1 cellular context compared by ENCODE assay signal in the genomic region with DNA sequence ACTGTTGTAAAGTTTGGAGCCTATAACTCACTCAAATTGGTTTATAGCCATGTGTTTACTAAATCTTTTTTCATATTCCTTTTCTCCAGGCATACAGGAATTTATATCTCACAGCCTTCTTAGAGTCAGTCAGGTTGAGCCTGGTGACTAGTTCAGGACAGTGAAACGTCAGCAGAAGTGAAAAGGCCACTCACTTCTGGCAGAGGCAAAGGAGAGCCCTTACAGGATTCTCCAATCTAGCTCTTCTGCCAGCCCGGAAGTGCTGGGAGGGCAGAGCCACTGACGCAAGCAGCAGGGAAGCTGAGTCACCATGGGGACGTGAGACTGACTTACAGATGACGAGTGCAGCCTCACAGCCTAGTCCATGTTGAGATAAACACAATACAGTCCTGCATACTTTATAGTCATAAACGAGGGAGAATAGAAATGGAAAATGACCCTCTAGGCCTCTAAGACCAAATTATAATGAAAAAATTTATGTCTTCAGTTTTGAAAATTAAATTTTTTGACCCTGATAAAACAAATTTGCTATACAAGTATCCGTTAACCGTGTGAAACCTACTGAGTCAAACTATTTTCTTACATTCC.
TF ChIP-seq lines count a peak whose summit lies in the region.

No MANE protein-coding gene starts in this region.

TF ChIP-seq in K562, 482 proteins besides CTCF, POLR2A, EP300 and RAD21 (continued from another document and continues in another):
- TF ChIP-seq, protein P1, sequence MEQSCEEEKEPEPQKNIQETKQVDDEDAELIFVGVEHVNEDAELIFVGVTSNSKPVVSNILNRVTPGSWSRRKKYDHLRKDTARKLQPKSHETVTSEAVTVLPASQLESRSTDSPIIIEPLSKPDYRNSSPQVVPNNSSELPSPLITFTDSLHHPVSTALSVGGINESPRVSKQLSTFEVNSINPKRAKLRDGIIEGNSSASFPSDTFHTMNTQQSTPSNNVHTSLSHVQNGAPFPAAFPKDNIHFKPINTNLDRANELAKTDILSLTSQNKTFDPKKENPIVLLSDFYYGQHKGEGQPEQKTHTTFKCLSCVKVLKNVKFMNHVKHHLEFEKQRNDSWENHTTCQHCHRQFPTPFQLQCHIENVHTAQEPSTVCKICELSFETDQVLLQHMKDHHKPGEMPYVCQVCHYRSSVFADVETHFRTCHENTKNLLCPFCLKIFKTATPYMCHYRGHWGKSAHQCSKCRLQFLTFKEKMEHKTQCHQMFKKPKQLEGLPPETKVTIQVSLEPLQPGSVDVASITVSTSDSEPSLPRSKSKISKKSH (CRISPR knock-in tag; IDR thresholded peaks at IDR 0.05): no peak
- TF ChIP-seq RBM14 (IDR thresholded peaks at IDR 0.05; ENCODE audit: borderline replicate concordance, insufficient read depth, low read depth, low read length) (no peak), ZNF274 (IDR thresholded peaks at IDR 0.05; ENCODE audit: borderline replicate concordance, low read depth, low read length) (no peak), IFI16 (CRISPR knock-in tag; IDR thresholded peaks at IDR 0.05) (no peak), ELF4 (CRISPR knock-in tag; IDR thresholded peaks at IDR 0.05) (peak; percentile 90), ILF3 (IDR thresholded peaks at IDR 0.05; ENCODE audit: borderline replicate concordance) (0 out of 2 replicates have a peak, but pooled peaks have one; percentile 14), NR2C1 (IDR thresholded peaks at IDR 0.05) (no peak), NR2C1 (tag; IDR thresholded peaks at IDR 0.05) (no peak), NFATC3 (IDR thresholded peaks at IDR 0.05) (no peak; the same call in 1 of the 2 replicates), ESRRB (CRISPR knock-in tag; IDR thresholded peaks at IDR 0.05; ENCODE audit: borderline replicate concordance) (no peak), NFE2L1 (tag; IDR thresholded peaks at IDR 0.05; ENCODE audit: borderline replicate concordance, low read depth) (no peak; the same call in 1 of the 2 replicates), POLR2AphosphoS5 (IDR thresholded peaks at IDR 0.05; ENCODE audit: control insufficient read depth, insufficient read depth, low read depth, low read length) (peak; percentile 84), GATAD2A (IDR thresholded peaks at IDR 0.05) (no peak), CBX8 (IDR thresholded peaks at IDR 0.05; ENCODE audit: borderline replicate concordance, extremely low read depth, low read depth, low read length, poor library complexity, severe bottlenecking) (no peak), ZSCAN32 (CRISPR knock-in tag; IDR thresholded peaks at IDR 0.05) (no peak), ZNF12 (CRISPR knock-in tag; IDR thresholded peaks at IDR 0.05) (no peak), ZC3H4 (CRISPR knock-in tag; IDR thresholded peaks at IDR 0.05; ENCODE audit: borderline replicate concordance) (no peak), NR2C2 (CRISPR knock-in tag; IDR thresholded peaks at IDR 0.05) (no peak), NR2C2 (tag; IDR thresholded peaks at IDR 0.05) (peak; percentile 56; the same call in 1 of the 2 replicates), ERF (CRISPR knock-in tag; IDR thresholded peaks at IDR 0.05) (no peak), ZNF584 (CRISPR knock-in tag; IDR thresholded peaks at IDR 0.05; ENCODE audit: low read depth) (peak; percentile 67; the same call in 1 of the 2 replicates), GATA2 (CRISPR knock-in tag; IDR thresholded peaks at IDR 0.05) (no peak), EZH2 (IDR thresholded peaks at IDR 0.05; ENCODE audit: borderline replicate concordance, low read depth, low read length) (no peak), STAT5A (IDR thresholded peaks at IDR 0.05; ENCODE audit: borderline replicate concordance, low read length) (no peak; the same call in 1 of the 2 replicates), SOX6 (IDR thresholded peaks at IDR 0.05) (peak; percentile 72), ZNF699 (CRISPR knock-in tag; IDR thresholded peaks at IDR 0.05; ENCODE audit: insufficient replicate concordance) (no peak), CHCHD3 (CRISPR knock-in tag; IDR thresholded peaks at IDR 0.05) (no peak)
- TF ChIP-seq, protein P2, sequence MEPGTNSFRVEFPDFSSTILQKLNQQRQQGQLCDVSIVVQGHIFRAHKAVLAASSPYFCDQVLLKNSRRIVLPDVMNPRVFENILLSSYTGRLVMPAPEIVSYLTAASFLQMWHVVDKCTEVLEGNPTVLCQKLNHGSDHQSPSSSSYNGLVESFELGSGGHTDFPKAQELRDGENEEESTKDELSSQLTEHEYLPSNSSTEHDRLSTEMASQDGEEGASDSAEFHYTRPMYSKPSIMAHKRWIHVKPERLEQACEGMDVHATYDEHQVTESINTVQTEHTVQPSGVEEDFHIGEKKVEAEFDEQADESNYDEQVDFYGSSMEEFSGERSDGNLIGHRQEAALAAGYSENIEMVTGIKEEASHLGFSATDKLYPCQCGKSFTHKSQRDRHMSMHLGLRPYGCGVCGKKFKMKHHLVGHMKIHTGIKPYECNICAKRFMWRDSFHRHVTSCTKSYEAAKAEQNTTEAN (CRISPR knock-in tag; IDR thresholded peaks at IDR 0.05): no peak
- TF ChIP-seq, protein P3, sequence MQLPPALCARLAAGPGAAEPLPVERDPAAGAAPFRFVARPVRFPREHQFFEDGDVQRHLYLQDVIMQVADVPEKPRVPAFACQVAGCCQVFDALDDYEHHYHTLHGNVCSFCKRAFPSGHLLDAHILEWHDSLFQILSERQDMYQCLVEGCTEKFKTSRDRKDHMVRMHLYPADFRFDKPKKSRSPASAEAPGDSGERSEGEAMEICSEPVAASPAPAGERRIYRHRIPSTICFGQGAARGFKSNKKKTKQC (CRISPR knock-in tag; IDR thresholded peaks at IDR 0.05): no peak
- TF ChIP-seq, protein P4, sequence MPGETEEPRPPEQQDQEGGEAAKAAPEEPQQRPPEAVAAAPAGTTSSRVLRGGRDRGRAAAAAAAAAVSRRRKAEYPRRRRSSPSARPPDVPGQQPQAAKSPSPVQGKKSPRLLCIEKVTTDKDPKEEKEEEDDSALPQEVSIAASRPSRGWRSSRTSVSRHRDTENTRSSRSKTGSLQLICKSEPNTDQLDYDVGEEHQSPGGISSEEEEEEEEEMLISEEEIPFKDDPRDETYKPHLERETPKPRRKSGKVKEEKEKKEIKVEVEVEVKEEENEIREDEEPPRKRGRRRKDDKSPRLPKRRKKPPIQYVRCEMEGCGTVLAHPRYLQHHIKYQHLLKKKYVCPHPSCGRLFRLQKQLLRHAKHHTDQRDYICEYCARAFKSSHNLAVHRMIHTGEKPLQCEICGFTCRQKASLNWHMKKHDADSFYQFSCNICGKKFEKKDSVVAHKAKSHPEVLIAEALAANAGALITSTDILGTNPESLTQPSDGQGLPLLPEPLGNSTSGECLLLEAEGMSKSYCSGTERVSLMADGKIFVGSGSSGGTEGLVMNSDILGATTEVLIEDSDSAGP (CRISPR knock-in tag; IDR thresholded peaks at IDR 0.05): no peak
- TF ChIP-seq, protein P5, sequence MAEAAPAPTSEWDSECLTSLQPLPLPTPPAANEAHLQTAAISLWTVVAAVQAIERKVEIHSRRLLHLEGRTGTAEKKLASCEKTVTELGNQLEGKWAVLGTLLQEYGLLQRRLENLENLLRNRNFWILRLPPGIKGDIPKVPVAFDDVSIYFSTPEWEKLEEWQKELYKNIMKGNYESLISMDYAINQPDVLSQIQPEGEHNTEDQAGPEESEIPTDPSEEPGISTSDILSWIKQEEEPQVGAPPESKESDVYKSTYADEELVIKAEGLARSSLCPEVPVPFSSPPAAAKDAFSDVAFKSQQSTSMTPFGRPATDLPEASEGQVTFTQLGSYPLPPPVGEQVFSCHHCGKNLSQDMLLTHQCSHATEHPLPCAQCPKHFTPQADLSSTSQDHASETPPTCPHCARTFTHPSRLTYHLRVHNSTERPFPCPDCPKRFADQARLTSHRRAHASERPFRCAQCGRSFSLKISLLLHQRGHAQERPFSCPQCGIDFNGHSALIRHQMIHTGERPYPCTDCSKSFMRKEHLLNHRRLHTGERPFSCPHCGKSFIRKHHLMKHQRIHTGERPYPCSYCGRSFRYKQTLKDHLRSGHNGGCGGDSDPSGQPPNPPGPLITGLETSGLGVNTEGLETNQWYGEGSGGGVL (CRISPR knock-in tag; IDR thresholded peaks at IDR 0.05): no peak
- TF ChIP-seq, protein P6, sequence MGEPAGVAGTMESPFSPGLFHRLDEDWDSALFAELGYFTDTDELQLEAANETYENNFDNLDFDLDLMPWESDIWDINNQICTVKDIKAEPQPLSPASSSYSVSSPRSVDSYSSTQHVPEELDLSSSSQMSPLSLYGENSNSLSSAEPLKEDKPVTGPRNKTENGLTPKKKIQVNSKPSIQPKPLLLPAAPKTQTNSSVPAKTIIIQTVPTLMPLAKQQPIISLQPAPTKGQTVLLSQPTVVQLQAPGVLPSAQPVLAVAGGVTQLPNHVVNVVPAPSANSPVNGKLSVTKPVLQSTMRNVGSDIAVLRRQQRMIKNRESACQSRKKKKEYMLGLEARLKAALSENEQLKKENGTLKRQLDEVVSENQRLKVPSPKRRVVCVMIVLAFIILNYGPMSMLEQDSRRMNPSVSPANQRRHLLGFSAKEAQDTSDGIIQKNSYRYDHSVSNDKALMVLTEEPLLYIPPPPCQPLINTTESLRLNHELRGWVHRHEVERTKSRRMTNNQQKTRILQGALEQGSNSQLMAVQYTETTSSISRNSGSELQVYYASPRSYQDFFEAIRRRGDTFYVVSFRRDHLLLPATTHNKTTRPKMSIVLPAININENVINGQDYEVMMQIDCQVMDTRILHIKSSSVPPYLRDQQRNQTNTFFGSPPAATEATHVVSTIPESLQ (CRISPR knock-in tag; IDR thresholded peaks at IDR 0.05): no peak
- TF ChIP-seq, protein P7, sequence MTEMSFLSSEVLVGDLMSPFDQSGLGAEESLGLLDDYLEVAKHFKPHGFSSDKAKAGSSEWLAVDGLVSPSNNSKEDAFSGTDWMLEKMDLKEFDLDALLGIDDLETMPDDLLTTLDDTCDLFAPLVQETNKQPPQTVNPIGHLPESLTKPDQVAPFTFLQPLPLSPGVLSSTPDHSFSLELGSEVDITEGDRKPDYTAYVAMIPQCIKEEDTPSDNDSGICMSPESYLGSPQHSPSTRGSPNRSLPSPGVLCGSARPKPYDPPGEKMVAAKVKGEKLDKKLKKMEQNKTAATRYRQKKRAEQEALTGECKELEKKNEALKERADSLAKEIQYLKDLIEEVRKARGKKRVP (CRISPR knock-in tag; IDR thresholded peaks at IDR 0.05): no peak; the same call in none of the 2 replicates
- TF ChIP-seq, protein P8, sequence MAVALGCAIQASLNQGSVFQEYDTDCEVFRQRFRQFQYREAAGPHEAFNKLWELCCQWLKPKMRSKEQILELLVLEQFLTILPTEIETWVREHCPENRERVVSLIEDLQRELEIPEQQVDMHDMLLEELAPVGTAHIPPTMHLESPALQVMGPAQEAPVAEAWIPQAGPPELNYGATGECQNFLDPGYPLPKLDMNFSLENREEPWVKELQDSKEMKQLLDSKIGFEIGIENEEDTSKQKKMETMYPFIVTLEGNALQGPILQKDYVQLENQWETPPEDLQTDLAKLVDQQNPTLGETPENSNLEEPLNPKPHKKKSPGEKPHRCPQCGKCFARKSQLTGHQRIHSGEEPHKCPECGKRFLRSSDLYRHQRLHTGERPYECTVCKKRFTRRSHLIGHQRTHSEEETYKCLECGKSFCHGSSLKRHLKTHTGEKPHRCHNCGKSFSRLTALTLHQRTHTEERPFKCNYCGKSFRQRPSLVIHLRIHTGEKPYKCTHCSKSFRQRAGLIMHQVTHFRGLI (CRISPR knock-in tag; IDR thresholded peaks at IDR 0.05): no peak
- TF ChIP-seq, protein P9, sequence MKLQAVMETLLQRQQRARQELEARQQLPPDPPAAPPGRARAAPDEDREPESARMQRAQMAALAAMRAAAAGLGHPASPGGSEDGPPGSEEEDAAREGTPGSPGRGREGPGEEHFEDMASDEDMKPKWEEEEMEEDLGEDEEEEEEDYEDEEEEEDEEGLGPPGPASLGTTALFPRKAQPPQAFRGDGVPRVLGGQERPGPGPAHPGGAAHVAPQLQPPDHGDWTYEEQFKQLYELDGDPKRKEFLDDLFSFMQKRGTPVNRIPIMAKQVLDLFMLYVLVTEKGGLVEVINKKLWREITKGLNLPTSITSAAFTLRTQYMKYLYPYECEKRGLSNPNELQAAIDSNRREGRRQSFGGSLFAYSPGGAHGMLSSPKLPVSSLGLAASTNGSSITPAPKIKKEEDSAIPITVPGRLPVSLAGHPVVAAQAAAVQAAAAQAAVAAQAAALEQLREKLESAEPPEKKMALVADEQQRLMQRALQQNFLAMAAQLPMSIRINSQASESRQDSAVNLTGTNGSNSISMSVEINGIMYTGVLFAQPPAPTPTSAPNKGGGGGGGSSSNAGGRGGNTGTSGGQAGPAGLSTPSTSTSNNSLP (IDR thresholded peaks at IDR 0.05; ENCODE audit: borderline replicate concordance, low read depth, low read length): no peak
- TF ChIP-seq, protein P10, sequence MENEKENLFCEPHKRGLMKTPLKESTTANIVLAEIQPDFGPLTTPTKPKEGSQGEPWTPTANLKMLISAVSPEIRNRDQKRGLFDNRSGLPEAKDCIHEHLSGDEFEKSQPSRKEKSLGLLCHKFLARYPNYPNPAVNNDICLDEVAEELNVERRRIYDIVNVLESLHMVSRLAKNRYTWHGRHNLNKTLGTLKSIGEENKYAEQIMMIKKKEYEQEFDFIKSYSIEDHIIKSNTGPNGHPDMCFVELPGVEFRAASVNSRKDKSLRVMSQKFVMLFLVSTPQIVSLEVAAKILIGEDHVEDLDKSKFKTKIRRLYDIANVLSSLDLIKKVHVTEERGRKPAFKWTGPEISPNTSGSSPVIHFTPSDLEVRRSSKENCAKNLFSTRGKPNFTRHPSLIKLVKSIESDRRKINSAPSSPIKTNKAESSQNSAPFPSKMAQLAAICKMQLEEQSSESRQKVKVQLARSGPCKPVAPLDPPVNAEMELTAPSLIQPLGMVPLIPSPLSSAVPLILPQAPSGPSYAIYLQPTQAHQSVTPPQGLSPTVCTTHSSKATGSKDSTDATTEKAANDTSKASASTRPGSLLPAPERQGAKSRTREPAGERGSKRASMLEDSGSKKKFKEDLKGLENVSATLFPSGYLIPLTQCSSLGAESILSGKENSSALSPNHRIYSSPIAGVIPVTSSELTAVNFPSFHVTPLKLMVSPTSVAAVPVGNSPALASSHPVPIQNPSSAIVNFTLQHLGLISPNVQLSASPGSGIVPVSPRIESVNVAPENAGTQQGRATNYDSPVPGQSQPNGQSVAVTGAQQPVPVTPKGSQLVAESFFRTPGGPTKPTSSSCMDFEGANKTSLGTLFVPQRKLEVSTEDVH (IDR thresholded peaks at IDR 0.05; ENCODE audit: low read depth, partially characterized antibody): peak; percentile 60
- TF ChIP-seq, protein P11, sequence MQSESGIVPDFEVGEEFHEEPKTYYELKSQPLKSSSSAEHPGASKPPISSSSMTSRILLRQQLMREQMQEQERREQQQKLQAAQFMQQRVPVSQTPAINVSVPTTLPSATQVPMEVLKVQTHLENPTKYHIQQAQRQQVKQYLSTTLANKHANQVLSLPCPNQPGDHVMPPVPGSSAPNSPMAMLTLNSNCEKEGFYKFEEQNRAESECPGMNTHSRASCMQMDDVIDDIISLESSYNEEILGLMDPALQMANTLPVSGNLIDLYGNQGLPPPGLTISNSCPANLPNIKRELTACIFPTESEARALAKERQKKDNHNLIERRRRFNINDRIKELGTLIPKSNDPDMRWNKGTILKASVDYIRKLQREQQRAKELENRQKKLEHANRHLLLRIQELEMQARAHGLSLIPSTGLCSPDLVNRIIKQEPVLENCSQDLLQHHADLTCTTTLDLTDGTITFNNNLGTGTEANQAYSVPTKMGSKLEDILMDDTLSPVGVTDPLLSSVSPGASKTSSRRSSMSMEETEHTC (IDR thresholded peaks at IDR 0.05): no peak
